ENCODE assay signal across 13 cellular contexts in genomic region chr20:49288250-49288751, GRCh38. TPM values are rescaled to one million over a fixed set of nuclear protein-coding genes. Genes with fewer than 3 reads are reported as not detected.
A peak's percentile ranks its signal among the peaks of the same experiment; 100 is the strongest.
DNase-seq lines count a peak whose midpoint lies in the region; ATAC-seq and TF ChIP-seq lines count a peak whose summit lies in the region.
"Had no signal": no experiment of that assay in that cellular context is flagged by ENCODE, and none has a peak within 500 bp of the region (broad histone marks: within the 10 kb centered on the region; RNA-seq: fewer than 3 reads in every experiment).

No MANE protein-coding gene starts in this region.

- H3K79me2 ChIP-seq in Loucy (ENCODE audit: insufficient read depth, low read length) = peaks cover 62% of the 10 kb centered on the region
- no peaks in the 10 kb centered on the region for H3K79me2 ChIP-seq in trophoblast cell (ENCODE audit: control insufficient read depth, insufficient read depth, low read length, poor library complexity)

- H3K79me1 ChIP-seq in trophoblast cell (ENCODE audit: low read length) = no peaks in the 10 kb centered on the region

- H3K4me1 ChIP-seq in Loucy (ENCODE audit: insufficient read depth, low read length, poor library complexity, severe bottlenecking) (peaks cover 15% of the 10 kb centered on the region), breast epithelium (no peaks in the 10 kb centered on the region), trophoblast cell (ENCODE audit: control insufficient read depth in 1 of 2, insufficient read depth in 2 of 2, low read length in 2 of 2) (peaks cover 12 to 14% of the 10 kb centered on the region in 2 experiments)

- H4K20me1 ChIP-seq in Loucy (ENCODE audit: insufficient read depth, low read length, poor library complexity, severe bottlenecking) = peaks cover 66% of the 10 kb centered on the region

- H2BK5ac ChIP-seq in trophoblast cell (ENCODE audit: low read depth, low read length, poor library complexity) = no peak overlapping the region

- H4K8ac ChIP-seq in trophoblast cell (ENCODE audit: low read depth, low read length) = no peak overlapping the region

- peak overlapping the region; percentile 62 to 71 for H3K27ac ChIP-seq in breast epithelium
- peak overlapping the region; percentile 0 for H3K27ac ChIP-seq in trophoblast cell (ENCODE audit: low read depth, low read length)

- no CpG with 5 or more reads among the region's 2 CpGs for WGBS in trophoblast cell (ENCODE audit: extremely low coverage, insufficient coverage, insufficient read length)

- H3K4me2 ChIP-seq in Loucy (ENCODE audit: low read depth, low read length, poor library complexity, severe bottlenecking) (peak overlapping the region; percentile 83), trophoblast cell (ENCODE audit: low read length) (peak overlapping the region; percentile 24)

- peak overlapping the region; percentile 79 for H3K27ac Mint-ChIP-seq in activated CD4-positive, alpha-beta T cell treated with anti-CD3 and anti-CD28 coated beads for 36 hours
- H3K27ac Mint-ChIP-seq: activated CD4-positive, alpha-beta T cell treated with anti-CD3 and anti-CD28 coated beads, Interleukin-2, amount 10 ng/mL, durations not matched to agents 7 days and 5 days had no signal

- H3K27me3 Mint-ChIP-seq in activated CD4-positive, alpha-beta T cell treated with anti-CD3 and anti-CD28 coated beads for 36 hours = no peaks in the 10 kb centered on the region
- H3K27me3 Mint-ChIP-seq: activated CD4-positive, alpha-beta T cell treated with anti-CD3 and anti-CD28 coated beads, Interleukin-2, amount 10 ng/mL, durations not matched to agents 7 days and 5 days had no signal

- H2AFZ ChIP-seq in Loucy (ENCODE audit: low read length) (no peak overlapping the region), trophoblast cell (ENCODE audit: insufficient read depth, low read length, poor library complexity) (no peak overlapping the region)

- H3K4ac ChIP-seq in trophoblast cell (ENCODE audit: low read depth, low read length) = no peak overlapping the region

- peaks cover 90% of the 10 kb centered on the region for H3K36me3 Mint-ChIP-seq in activated CD4-positive, alpha-beta T cell treated with anti-CD3 and anti-CD28 coated beads for 36 hours (ENCODE audit: low read depth)

- POLR2A ChIA-PET in activated CD4-positive, alpha-beta T cell treated with anti-CD3 and anti-CD28 coated beads for 36 hours (lab: Charles Lee) = interaction anchor here (1.7 to 1.9 kb wide), 2 partner anchors 10 to 12 kb away, joined by 4 to 11 read pairs; partner anchors contain the start of gene ZNFX1

- no peaks in the 10 kb centered on the region for H3K9me2 ChIP-seq in Loucy (replicated peaks; ENCODE audit: low read depth, low read length)

- no peak overlapping the region for H3K4me3 Mint-ChIP-seq in activated CD4-positive, alpha-beta T cell treated with anti-CD3 and anti-CD28 coated beads for 36 hours
- H3K4me3 Mint-ChIP-seq: activated CD4-positive, alpha-beta T cell treated with anti-CD3 and anti-CD28 coated beads, Interleukin-2, amount 10 ng/mL, durations not matched to agents 7 days and 5 days had no signal

- peaks cover 8% of the 10 kb centered on the region; the same call in 1 of the 2 replicates for H3F3A ChIP-seq in Loucy (ENCODE audit: low read depth)

- H3K9me3 ChIP-seq in Loucy (ENCODE audit: insufficient read depth, low read depth, low read length) (peaks cover 9% of the 10 kb centered on the region; the same call in 1 of the 2 replicates), breast epithelium (peaks cover 37 to 50% of the 10 kb centered on the region in 2 donors), trophoblast cell (ENCODE audit: insufficient read depth, low read depth, low read length) (peaks cover 6% of the 10 kb centered on the region)

- peaks cover 21% of the 10 kb centered on the region for H3K9me3 Mint-ChIP-seq in activated CD4-positive, alpha-beta T cell treated with anti-CD3 and anti-CD28 coated beads for 36 hours (ENCODE audit: low read depth)

- H2BK12ac ChIP-seq in trophoblast cell (ENCODE audit: low read length) = no peak overlapping the region

- H3K27me3 ChIP-seq in Loucy (ENCODE audit: insufficient read depth, low read length, poor library complexity, severe bottlenecking) = no peaks in the 10 kb centered on the region
- no peaks in the 10 kb centered on the region for H3K27me3 ChIP-seq in breast epithelium
- no peaks in the 10 kb centered on the region for H3K27me3 ChIP-seq in trophoblast cell (ENCODE audit: insufficient read depth, low read length)

- no peak overlapping the region for H3K23ac ChIP-seq in trophoblast cell (ENCODE audit: low read length)

- H3K18ac ChIP-seq in trophoblast cell (ENCODE audit: low read length) = no peak overlapping the region

- no peak overlapping the region for H4K91ac ChIP-seq in trophoblast cell (ENCODE audit: low read depth, low read length)

- TF ChIP-seq CTCF in Loucy (conservative IDR thresholded peaks at IDR 0.05; ENCODE audit: low read length) (no peak), breast epithelium (IDR thresholded peaks at IDR 0.05) (no peak)

- H2BK120ac ChIP-seq in trophoblast cell (ENCODE audit: insufficient read depth, low read length, poor library complexity) = no peak overlapping the region

- H4K12ac ChIP-seq in trophoblast cell (ENCODE audit: low read depth, low read length) = no peak overlapping the region

- H3K9ac ChIP-seq in Loucy (ENCODE audit: low read depth, low read length, poor library complexity, severe bottlenecking) (no peak overlapping the region), trophoblast cell (ENCODE audit: low read length) (no peak overlapping the region)

- H2AK5ac ChIP-seq in trophoblast cell (ENCODE audit: low read length) = no peak overlapping the region

- no peak overlapping the region for H3K14ac ChIP-seq in trophoblast cell (ENCODE audit: low read length)

- DNase-seq in activated CD4-positive, alpha-beta T cell treated with anti-CD3 and anti-CD28 coated beads for 36 hours = no peak
- no peak for DNase-seq in activated CD4-positive, alpha-beta T cell treated with anti-CD3 and anti-CD28 coated beads for 4 hours
- DNase-seq in breast epithelium (ENCODE audit: low spot score in 2 of 2) (no peak), trophoblast cell (peak in 1 of 2 donors; percentile 28), dedifferentiated amniotic fluid mesenchymal stem cell (ENCODE audit: extremely low spot score) (no peak), D341Med (ENCODE audit: low spot score) (no peak)
- DNase-seq: ACHN; activated CD4-positive, alpha-beta T cell treated with anti-CD3 and anti-CD28 coated beads, Interleukin-2, amount 10 ng/mL, durations not matched to agents 7 days and 5 days; aorta; DMS79 treated with DMSO at 0.1 percent for 48 hours; NCI-H1048 had no signal

- CTCF ChIA-PET in activated CD4-positive, alpha-beta T cell treated with anti-CD3 and anti-CD28 coated beads for 36 hours (lab: Charles Lee) = interaction anchor here (0.6 kb wide), 1 partner anchor 14 kb away, joined by 4 read pairs; no protein-coding TSS in a partner anchor

- H3K4me3 ChIP-seq in Loucy (ENCODE audit: low read length, poor library complexity, severe bottlenecking) = peak overlapping the region; percentile 98
- peak overlapping the region in 1 of 3 donors; percentile 9 for H3K4me3 ChIP-seq in breast epithelium
- no peak overlapping the region for H3K4me3 ChIP-seq in trophoblast cell (ENCODE audit: low read depth, low read length)

- no peak for TF ChIP-seq POLR2A in breast epithelium (IDR thresholded peaks at IDR 0.05)

- H3K4me1 Mint-ChIP-seq in activated CD4-positive, alpha-beta T cell treated with anti-CD3 and anti-CD28 coated beads for 36 hours = peaks cover 47% of the 10 kb centered on the region

- intact Hi-C loops in activated CD4-positive, alpha-beta T cell treated with anti-CD3 and anti-CD28 coated beads for 36 hours (cut with DNase I, micrococcal nuclease) = no loop called here
- intact Hi-C loops in breast epithelium (cut with DNase I; ENCODE audit: low total_unique reads) = no loop called here

- no peak for ATAC-seq in activated CD4-positive, alpha-beta T cell treated with anti-CD3 and anti-CD28 coated beads for 36 hours
- no peak for ATAC-seq in GM21526 (IDR thresholded peaks at IDR 0.05; ENCODE audit: low FRiP score, unreplicated experiment)

- H3K36me3 ChIP-seq in Loucy (ENCODE audit: insufficient read depth, low read length) (peaks cover 93% of the 10 kb centered on the region), breast epithelium (peaks cover 10% of the 10 kb centered on the region), trophoblast cell (ENCODE audit: control insufficient read depth in 1 of 2, insufficient read depth in 2 of 2, low read length in 2 of 2) (peaks cover 36 to 64% of the 10 kb centered on the region in 2 experiments)

RNA-seq across cellular contexts. Expression of gene ZNFX1, which starts 10.4 kb away (rescaled TPM):
- total RNA-seq in activated CD4-positive, alpha-beta T cell treated with anti-CD3 and anti-CD28 coated beads for 36 hours = 10 to 100 TPM; 36.4 to 43.8 TPM
- 10 to 100 TPM; 36.3 to 42.1 (median 36.7) TPM for total RNA-seq in breast epithelium
- 6.3 TPM in 2 replicates for polyA plus RNA-seq in trophoblast cell (2013)
